In genomic region chr12:46487567-46488131, GRCh38 we compare ENCODE assay signal across 19 cellular contexts.
A peak's percentile ranks its signal among the peaks of the same experiment; 100 is the strongest.
DNase-seq lines count a peak whose midpoint lies in the region; ATAC-seq lines count a peak whose summit lies in the region.
"Had no signal": no experiment of that assay in that cellular context is flagged by ENCODE, and none has a peak within 500 bp of the region (broad histone marks: within the 10 kb centered on the region; RNA-seq: fewer than 3 reads in every experiment).

No MANE protein-coding gene starts in this region.

- peak; percentile 41 for ATAC-seq in GM21423 (IDR thresholded peaks at IDR 0.05; ENCODE audit: unreplicated experiment)
- ATAC-seq in activated naive CD8-positive, alpha-beta T cell treated with anti-CD3 and anti-CD28 coated beads, Interleukin-2, amount 50 U/mL, for 24 hours: no peak
- ATAC-seq: activated T-helper 17 cell treated with anti-CD3 and anti-CD28 coated beads, Interleukin-2, amount 50 U/mL, for 72 hours had no signal

- peaks cover 24 to 40% (median 29%) of the 10 kb centered on the region in 10 experiments for H3K4me1 ChIP-seq in BLaER1 treated with 17β-estradiol and CSF1 and Interleukin-3, amounts not matched to agents 10 nM and 100 nM

- H3K27ac ChIP-seq in BLaER1 treated with 17β-estradiol and CSF1 and Interleukin-3, amounts not matched to agents 10 nM and 100 nM: peak overlapping the region in 10 of 11 experiments; percentile 49 to 70 (median 57); a peak in 21 of 22 replicates
- H3K27ac ChIP-seq: ascending aorta, suprapubic skin had no signal

- H3K9me3 ChIP-seq in BLaER1 treated with 17β-estradiol and CSF1 and Interleukin-3, amounts not matched to agents 10 nM and 100 nM (replicated peaks in 1 of 11): no peaks in the 10 kb centered on the region
- H3K9me3 ChIP-seq: ascending aorta, Peyer's patch, suprapubic skin had no signal

- no peak overlapping the region for H3K4me3 Mint-ChIP-seq in activated naive CD8-positive, alpha-beta T cell treated with anti-CD3 and anti-CD28 coated beads, Interleukin-2, amount 50 U/mL, for 24 hours
- H3K4me3 Mint-ChIP-seq: activated T-helper 17 cell treated with anti-CD3 and anti-CD28 coated beads, Interleukin-2, amount 50 U/mL, for 72 hours had no signal

- no peaks in the 10 kb centered on the region for H4K20me1 ChIP-seq in BLaER1 treated with 17β-estradiol and CSF1 and Interleukin-3, amounts not matched to agents 10 nM and 100 nM

- peak overlapping the region; percentile 56 to 86 (median 76) for H3K4me2 ChIP-seq in BLaER1 treated with 17β-estradiol and CSF1 and Interleukin-3, amounts not matched to agents 10 nM and 100 nM

- H3K27me3 Mint-ChIP-seq in activated naive CD8-positive, alpha-beta T cell treated with anti-CD3 and anti-CD28 coated beads, Interleukin-2, amount 50 U/mL, for 24 hours: no peaks in the 10 kb centered on the region
- H3K27me3 Mint-ChIP-seq: activated T-helper 17 cell treated with anti-CD3 and anti-CD28 coated beads, Interleukin-2, amount 50 U/mL, for 72 hours had no signal

- H3K27me3 ChIP-seq in BLaER1 treated with 17β-estradiol and CSF1 and Interleukin-3, amounts not matched to agents 10 nM and 100 nM: no peaks in the 10 kb centered on the region
- H3K27me3 ChIP-seq: ascending aorta, Peyer's patch, suprapubic skin had no signal

- no peak overlapping the region for H3K27ac Mint-ChIP-seq in activated naive CD8-positive, alpha-beta T cell treated with anti-CD3 and anti-CD28 coated beads, Interleukin-2, amount 50 U/mL, for 24 hours
- H3K27ac Mint-ChIP-seq: activated T-helper 17 cell treated with anti-CD3 and anti-CD28 coated beads, Interleukin-2, amount 50 U/mL, for 72 hours had no signal

- H3K4me3 ChIP-seq in BLaER1 treated with 17β-estradiol and CSF1 and Interleukin-3, amounts not matched to agents 10 nM and 100 nM: 0 out of 20 replicates have a peak overlapping the region, but pooled peaks of 1 of the 10 experiments have one; percentile 6
- H3K4me3 ChIP-seq: ascending aorta, lung, Peyer's patch, skin epidermis, suprapubic skin had no signal

- DNase-seq in NOMO-1 (lab: John Stamatoyannopoulos, UW; ENCODE audit: unreplicated experiment in 2 of 2) (peak; percentile 62 to 87), globus pallidus (ENCODE audit: low spot score) (peak; percentile 40), DMS 273 (lab: John Stamatoyannopoulos, UW; ENCODE audit: unreplicated experiment) (no peak), NCI-H1105 treated with DMSO at 0.1 percent for 48 hours (lab: John Stamatoyannopoulos, UW) (no peak)
- no peak for DNase-seq in stimulated activated naive CD4-positive, alpha-beta T cell treated with Interleukin-2 at 50 U/mL for 16 hours (lab: John Stamatoyannopoulos, UW)
- DNase-seq in activated naive CD8-positive, alpha-beta T cell treated with anti-CD3 and anti-CD28 coated beads, Interleukin-2, amount 50 U/mL, for 24 hours: no peak
- DNase-seq: activated CD4-positive, alpha-beta T cell treated with anti-CD3 and anti-CD28 coated beads, Interleukin-2, amount 50 U/mL, for 4 hours; Calu3; H7; NCI-H1048; Peyer's patch; T-helper 2 cell had no signal

- H3K36me3 Mint-ChIP-seq in activated naive CD8-positive, alpha-beta T cell treated with anti-CD3 and anti-CD28 coated beads, Interleukin-2, amount 50 U/mL, for 24 hours (ENCODE audit: low read depth): no peaks in the 10 kb centered on the region

- no peaks in the 10 kb centered on the region for H3K4me1 Mint-ChIP-seq in activated naive CD8-positive, alpha-beta T cell treated with anti-CD3 and anti-CD28 coated beads, Interleukin-2, amount 50 U/mL, for 24 hours
- H3K4me1 Mint-ChIP-seq: activated T-helper 17 cell treated with anti-CD3 and anti-CD28 coated beads, Interleukin-2, amount 50 U/mL, for 72 hours had no signal

- H3K36me3 ChIP-seq in BLaER1 treated with 17β-estradiol and CSF1 and Interleukin-3, amounts not matched to agents 10 nM and 100 nM: no peaks in the 10 kb centered on the region
- H3K36me3 ChIP-seq: ascending aorta, Peyer's patch, suprapubic skin had no signal

- no peaks in the 10 kb centered on the region for H3K9me3 Mint-ChIP-seq in activated naive CD8-positive, alpha-beta T cell treated with anti-CD3 and anti-CD28 coated beads, Interleukin-2, amount 50 U/mL, for 24 hours
- H3K9me3 Mint-ChIP-seq: activated T-helper 17 cell treated with anti-CD3 and anti-CD28 coated beads, Interleukin-2, amount 50 U/mL, for 72 hours had no signal

- 0 out of 22 replicates have a peak overlapping the region, but pooled peaks of 2 of the 11 experiments have one; percentile 6 to 26 for H3K9ac ChIP-seq in BLaER1 treated with 17β-estradiol and CSF1 and Interleukin-3, amounts not matched to agents 10 nM and 100 nM

Comparison
In these comparisons a context has a peak if more than half of its experiments do, and no peak if none do; other contexts are left out.
1. DNase-seq: peak in NOMO-1 (2 of 2) and globus pallidus (single experiment); none in DMS 273 (single experiment), NCI-H1105 treated with DMSO at 0.1 percent for 48 hours (single experiment), stimulated activated naive CD4-positive, alpha-beta T cell treated with Interleukin-2 at 50 U/mL for 16 hours (single experiment) and activated naive CD8-positive, alpha-beta T cell treated with anti-CD3 and anti-CD28 coated beads, Interleukin-2, amount 50 U/mL, for 24 hours (single experiment).